Comparison of ENCODE assay signal across 1 cellular context in the genomic region with DNA sequence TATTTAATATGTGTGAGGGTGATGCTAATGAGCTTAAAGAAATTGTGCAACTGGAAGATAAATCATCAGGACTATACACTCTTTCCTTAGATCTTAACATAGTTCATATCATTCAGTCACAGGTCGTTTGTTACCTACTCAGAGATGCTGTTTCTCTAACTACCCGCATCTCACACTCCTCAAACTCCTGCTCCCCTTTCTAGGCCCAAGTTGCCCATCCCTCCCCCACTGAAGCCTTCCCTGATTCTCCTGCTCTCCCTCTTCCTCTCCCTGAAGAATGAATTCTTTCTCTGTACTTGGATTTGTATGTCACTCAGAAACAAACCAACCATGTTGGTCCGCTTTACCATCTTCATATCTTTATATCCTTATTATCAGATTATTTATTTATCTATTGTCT.
TF ChIP-seq lines count a peak whose summit lies in the region.

No MANE protein-coding gene starts in this region.

TF ChIP-seq in IMR-90, 13 proteins besides CTCF, POLR2A, EP300 and RAD21:
- TF ChIP-seq, protein P1, sequence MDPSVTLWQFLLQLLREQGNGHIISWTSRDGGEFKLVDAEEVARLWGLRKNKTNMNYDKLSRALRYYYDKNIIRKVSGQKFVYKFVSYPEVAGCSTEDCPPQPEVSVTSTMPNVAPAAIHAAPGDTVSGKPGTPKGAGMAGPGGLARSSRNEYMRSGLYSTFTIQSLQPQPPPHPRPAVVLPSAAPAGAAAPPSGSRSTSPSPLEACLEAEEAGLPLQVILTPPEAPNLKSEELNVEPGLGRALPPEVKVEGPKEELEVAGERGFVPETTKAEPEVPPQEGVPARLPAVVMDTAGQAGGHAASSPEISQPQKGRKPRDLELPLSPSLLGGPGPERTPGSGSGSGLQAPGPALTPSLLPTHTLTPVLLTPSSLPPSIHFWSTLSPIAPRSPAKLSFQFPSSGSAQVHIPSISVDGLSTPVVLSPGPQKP (IDR thresholded peaks at IDR 0.05; ENCODE audit: borderline replicate concordance, low read depth, low read length) = no peak
- TF ChIP-seq, protein P2, sequence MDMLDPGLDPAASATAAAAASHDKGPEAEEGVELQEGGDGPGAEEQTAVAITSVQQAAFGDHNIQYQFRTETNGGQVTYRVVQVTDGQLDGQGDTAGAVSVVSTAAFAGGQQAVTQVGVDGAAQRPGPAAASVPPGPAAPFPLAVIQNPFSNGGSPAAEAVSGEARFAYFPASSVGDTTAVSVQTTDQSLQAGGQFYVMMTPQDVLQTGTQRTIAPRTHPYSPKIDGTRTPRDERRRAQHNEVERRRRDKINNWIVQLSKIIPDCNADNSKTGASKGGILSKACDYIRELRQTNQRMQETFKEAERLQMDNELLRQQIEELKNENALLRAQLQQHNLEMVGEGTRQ (IDR thresholded peaks at IDR 0.05; ENCODE audit: low read depth, low read length) = no peak
- TF ChIP-seq BHLHE40 (IDR thresholded peaks at IDR 0.05; ENCODE audit: low read depth, low read length) = no peak
- TF ChIP-seq NFE2L2 (IDR thresholded peaks at IDR 0.05; ENCODE audit: low read depth, low read length) = no peak
